Comparison of ENCODE assay signal across 9 cellular contexts in the genomic region with DNA sequence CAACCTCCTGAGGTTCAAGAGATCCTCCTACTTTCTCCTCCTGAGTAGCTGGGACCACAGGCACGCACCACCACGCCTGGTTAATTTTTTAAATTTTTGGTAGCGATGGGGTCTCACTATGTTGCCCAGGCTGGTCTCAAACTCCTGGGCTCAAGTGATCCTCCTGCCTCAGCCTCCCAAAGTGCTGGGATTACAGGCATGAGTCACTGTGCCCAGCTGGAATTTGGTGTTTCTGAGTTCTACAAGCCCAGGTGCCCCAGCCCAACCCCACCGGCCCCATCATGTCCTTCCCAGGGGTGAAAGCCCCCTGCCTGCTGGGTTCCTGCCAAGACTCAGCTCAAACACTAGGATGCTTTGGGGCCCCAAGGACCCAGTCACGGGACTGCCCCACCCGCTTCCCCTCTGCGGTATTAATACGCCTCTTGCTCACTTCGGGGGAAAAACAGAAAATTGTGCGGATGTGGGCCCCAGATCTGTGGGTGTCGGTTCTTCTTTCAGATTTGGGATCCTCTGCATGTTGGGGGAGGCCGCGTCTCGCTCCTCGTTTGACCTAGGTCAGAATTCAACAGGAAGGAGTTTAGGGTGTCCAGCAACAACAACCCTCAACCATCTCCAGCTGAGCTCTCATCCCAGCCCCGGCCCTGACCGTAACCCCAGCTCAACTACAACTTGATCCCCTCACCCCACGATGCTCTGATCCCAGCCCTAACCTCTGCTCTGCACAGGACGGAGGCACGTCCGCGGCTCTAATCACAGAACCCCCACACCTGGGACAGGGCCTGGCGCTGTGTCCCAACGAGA. TPM values are rescaled to one million over a fixed set of nuclear protein-coding genes. Genes with fewer than 3 reads are reported as not detected.
A peak's percentile ranks its signal among the peaks of the same experiment; 100 is the strongest.
DNase-seq lines count a peak whose midpoint lies in the region; ATAC-seq and TF ChIP-seq lines count a peak whose summit lies in the region.
"Had no signal": no experiment of that assay in that cellular context is flagged by ENCODE, and none has a peak within 500 bp of the region (broad histone marks: within the 10 kb centered on the region; RNA-seq: fewer than 3 reads in every experiment).

No MANE protein-coding gene starts in this region.

- TF ChIP-seq EP300 in gastroesophageal sphincter (IDR thresholded peaks at IDR 0.05): no peak

- no peaks in the 10 kb centered on the region for H3K9me3 ChIP-seq in gastroesophageal sphincter

- intact Hi-C loops in left colon (cut with DNase I, micrococcal nuclease): no loop called here

- no peak for TF ChIP-seq POLR2A in gastroesophageal sphincter (IDR thresholded peaks at IDR 0.05)

- peaks cover 70% of the 10 kb centered on the region for H3K27me3 ChIP-seq in gastroesophageal sphincter

- peak; percentile 28 to 50 for DNase-seq in activated CD8-positive, alpha-beta memory T cell treated with anti-CD3 and anti-CD28 coated beads for 1 hour (ENCODE audit: extremely low read depth in 1 of 2, low read depth in 1 of 2)
- DNase-seq in left colon (peak; percentile 50 to 64), epidermal melanocyte (ENCODE audit: insufficient read length, low spot score) (no peak), DMS53 treated with DMSO at 0.1 percent for 48 hours (lab: John Stamatoyannopoulos, UW; ENCODE audit: unreplicated experiment) (no peak)
- peak; percentile 47 for DNase-seq in stimulated activated CD8-positive, alpha-beta memory T cell treated with anti-CD3 and anti-CD28 coated beads, Interleukin-7, amount 100 ng/mL, for 24 hours (ENCODE audit: low read depth)

- no peak for TF ChIP-seq CTCF in gastroesophageal sphincter (IDR thresholded peaks at IDR 0.05)

- whole genome bisulfite sequencing in gastroesophageal sphincter (ENCODE audit: low coverage in 1 of 2), 2 donors: 44 to 90% methylated on average over 3 to 16 of the region's 24 CpGs

- no peak overlapping the region for H3K4me3 ChIP-seq in gastroesophageal sphincter

- ATAC-seq in GM18517 (IDR thresholded peaks at IDR 0.05; ENCODE audit: unreplicated experiment): peak; percentile 41
- ATAC-seq in HG03521 (IDR thresholded peaks at IDR 0.05; ENCODE audit: unreplicated experiment): peak; percentile 33
- peak; percentile 22 for ATAC-seq in left colon
- ATAC-seq in gastroesophageal sphincter: no peak

- H3K36me3 ChIP-seq in gastroesophageal sphincter: no peaks in the 10 kb centered on the region

- peak overlapping the region in 2 of 4 donors; percentile 10 to 17 for H3K27ac ChIP-seq in gastroesophageal sphincter
- H3K27ac ChIP-seq: parathyroid adenoma had no signal

- no peaks in the 10 kb centered on the region for H3K4me1 ChIP-seq in gastroesophageal sphincter
- H3K4me1 ChIP-seq: parathyroid adenoma had no signal

RNA-seq across cellular contexts. Expression of gene FCER2, which starts 3.7 kb away (rescaled TPM):
- total RNA-seq in left colon (under 1 TPM; 0.27 to 0.64 TPM), gastroesophageal sphincter (1 to 10 TPM in 1 of 4 donors, not detected in 3; 1.2 TPM)

RNA-seq across cellular contexts. Expression of gene TRAPPC5, which starts 25.0 kb away (rescaled TPM):
- total RNA-seq in left colon (100 to 1,000 TPM; 107 to 108 TPM), gastroesophageal sphincter (10 to 100 TPM; 56.0 to 69.0 (median 64.0) TPM)

RNA-seq across cellular contexts. Expression of gene CLEC4G, which starts 26.3 kb away (rescaled TPM):
- 1 to 10 TPM in 1 of 2 donors, not detected in 1; 1.3 TPM for total RNA-seq in left colon
- 1 to 10 TPM in 3 of 4 donors, not detected in 1; 1.1 to 6.8 (median 5.5) TPM for total RNA-seq in gastroesophageal sphincter

RNA-seq across cellular contexts. Expression of gene MCEMP1, which starts 28.7 kb away (rescaled TPM):
- not detected for total RNA-seq in left colon
- 1 to 10 TPM in 1 of 4 donors, under 1 TPM in 2, not detected in 1; 0.67 to 1.2 (median 0.96) TPM for total RNA-seq in gastroesophageal sphincter

RNA-seq across cellular contexts. Expression of gene RETN, which starts 36.7 kb away (rescaled TPM):
- not detected for total RNA-seq in left colon
- not detected for total RNA-seq in gastroesophageal sphincter

Comparison
In these comparisons a context has a peak if more than half of its experiments do, and no peak if none do; other contexts are left out.
1. DNase-seq: peak in activated CD8-positive, alpha-beta memory T cell treated with anti-CD3 and anti-CD28 coated beads for 1 hour (2 of 2), left colon (2 of 2) and stimulated activated CD8-positive, alpha-beta memory T cell treated with anti-CD3 and anti-CD28 coated beads, Interleukin-7, amount 100 ng/mL, for 24 hours (single experiment); none in epidermal melanocyte (single experiment) and DMS53 treated with DMSO at 0.1 percent for 48 hours (single experiment).